Comparison of ENCODE assay signal across 18 cellular contexts in the genomic region with DNA sequence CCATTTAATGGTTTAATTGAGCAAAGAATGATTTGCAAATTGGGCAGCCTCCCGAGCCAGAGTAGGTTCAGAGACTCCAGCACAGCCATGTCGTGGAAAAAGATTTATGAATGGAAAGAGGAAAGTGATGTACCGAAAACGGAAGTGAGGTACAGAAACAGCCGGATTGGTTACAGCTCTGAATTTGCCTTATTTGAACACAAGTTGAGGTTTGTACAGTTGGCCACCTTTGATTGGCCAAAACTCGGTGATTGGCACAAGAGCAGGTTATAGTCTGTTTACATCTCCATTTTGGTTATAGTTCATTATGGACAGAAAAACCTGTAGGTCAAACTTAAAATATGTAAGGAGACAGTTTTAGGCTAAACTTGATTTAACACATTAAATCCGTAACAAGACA.
"Had no signal": no experiment of that assay in that cellular context is flagged by ENCODE, and none has a peak within 500 bp of the region (broad histone marks: within the 10 kb centered on the region; RNA-seq: fewer than 3 reads in every experiment).

No MANE protein-coding gene starts in this region.

- H3K27me3 ChIP-seq: left lung, neutrophil, sigmoid colon, spleen, upper lobe of left lung had no signal

- FAIRE-seq: colon, kidney had no signal

- H3K4me1 ChIP-seq: parathyroid adenoma had no signal

- ATAC-seq: esophagus mucosa, left lung, mucosa of descending colon had no signal

- H3K36me3 ChIP-seq: left lung, neutrophil, sigmoid colon, spleen, upper lobe of left lung had no signal

- DNase-seq: activated CD4-positive, alpha-beta T cell treated with anti-CD3 and anti-CD28 coated beads, Interleukin-2, amount 50 U/mL, for 48 hours; activated effector memory CD4-positive, alpha-beta T cell treated with Interleukin-2 at 50 U/mL for 16 hours; activated T-cell treated with anti-CD3 and anti-CD28 coated beads, Interleukin-2, amount 50 U/mL, for 4 hours; amniotic stem cell; caudate nucleus; hippocampal formation; kidney; left lung; mammary epithelial cell; mucosa of descending colon; sigmoid colon; spleen; stimulated activated naive CD8-positive, alpha-beta T cell treated with anti-CD3 and anti-CD28 coated beads, Interleukin-15, amount 100 ng/mL, for 72 hours; upper lobe of left lung had no signal

- H3K4me3 ChIP-seq: left lung, mucosa of descending colon, sigmoid colon, spleen, upper lobe of left lung had no signal

- H3K27ac ChIP-seq: left lung, neutrophil, parathyroid adenoma, sigmoid colon, upper lobe of left lung had no signal

- H3K9me3 ChIP-seq: left lung, mucosa of descending colon, neutrophil, sigmoid colon, spleen, upper lobe of left lung had no signal
